Comparison of ENCODE assay signal across 1 cellular context in genomic region chr1:235138821-235139220, GRCh38.
TF ChIP-seq lines count a peak whose summit lies in the region.

No MANE protein-coding gene starts in this region.

TF ChIP-seq in GM23338, 12 proteins besides CTCF, POLR2A, EP300 and RAD21 (continued from another document):
- TF ChIP-seq REST (IDR thresholded peaks at IDR 0.05; ENCODE audit: unreplicated experiment) (no peak), ZNF462 (CRISPR knock-in tag; IDR thresholded peaks at IDR 0.05) (no peak)
TF ChIP-seq in GM23338: peak in this region for 0.
